Comparison of ENCODE assay signal across 2 cellular contexts in genomic region chr3:67087788-67088187, GRCh38.
TF ChIP-seq lines count a peak whose summit lies in the region.

No MANE protein-coding gene starts in this region.

TF ChIP-seq in HepG2, 621 proteins besides CTCF, POLR2A, EP300 and RAD21 (continued from another document):
- no peak for TF ChIP-seq ZBTB10 (CRISPR knock-in tag; IDR thresholded peaks at IDR 0.05; ENCODE audit: borderline replicate concordance)

TF ChIP-seq in K562, 482 proteins besides CTCF, POLR2A, EP300 and RAD21 (continued from another document):
- TF ChIP-seq PRDM10 (IDR thresholded peaks at IDR 0.05; ENCODE audit: partially characterized antibody) (no peak), MBD1 (CRISPR knock-in tag; IDR thresholded peaks at IDR 0.05) (no peak), ZNF324 (CRISPR knock-in tag; IDR thresholded peaks at IDR 0.05) (0 out of 2 replicates have a peak, but pooled peaks have one; percentile 36), MLLT1 (IDR thresholded peaks at IDR 0.05) (no peak), MAFF (IDR thresholded peaks at IDR 0.05; ENCODE audit: low read length) (peak; percentile 67), NR4A1 (CRISPR knock-in tag; IDR thresholded peaks at IDR 0.05) (no peak), NR4A1 (tag; IDR thresholded peaks at IDR 0.05) (no peak), DEAF1 (CRISPR knock-in tag; IDR thresholded peaks at IDR 0.05) (no peak), NFYB (IDR thresholded peaks at IDR 0.05; ENCODE audit: extremely low read depth, insufficient read length) (no peak)
